1 cellular context compared by ENCODE assay signal in the genomic region with DNA sequence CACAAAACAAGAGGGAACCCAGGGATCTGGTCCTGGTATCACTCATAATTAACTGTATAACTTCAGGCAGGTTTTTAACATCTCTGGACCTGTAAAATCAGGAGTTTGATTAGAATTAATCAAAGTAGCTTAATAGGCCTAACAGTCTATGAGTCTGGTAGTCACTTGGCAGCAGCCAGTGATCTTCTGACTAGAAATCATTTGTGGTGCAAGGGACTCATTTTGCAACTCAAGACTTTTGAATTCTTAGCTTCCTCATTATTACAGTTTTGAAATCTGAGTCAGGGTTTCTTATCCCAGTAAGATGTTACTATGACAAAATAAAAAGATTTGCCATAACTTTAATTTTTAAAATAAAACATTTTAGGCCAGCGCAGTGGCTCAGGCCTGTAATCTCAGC.
TF ChIP-seq lines count a peak whose summit lies in the region.

No MANE protein-coding gene starts in this region.

TF ChIP-seq in IMR-90, 13 proteins besides CTCF, POLR2A, EP300 and RAD21:
- TF ChIP-seq ELK1 (IDR thresholded peaks at IDR 0.05; ENCODE audit: borderline replicate concordance, low read depth, low read length) (no peak), CEBPB (IDR thresholded peaks at IDR 0.05; ENCODE audit: low read depth, low read length) (peak; percentile 54)
